ENCODE assay signal across 1 cellular context in the genomic region with DNA sequence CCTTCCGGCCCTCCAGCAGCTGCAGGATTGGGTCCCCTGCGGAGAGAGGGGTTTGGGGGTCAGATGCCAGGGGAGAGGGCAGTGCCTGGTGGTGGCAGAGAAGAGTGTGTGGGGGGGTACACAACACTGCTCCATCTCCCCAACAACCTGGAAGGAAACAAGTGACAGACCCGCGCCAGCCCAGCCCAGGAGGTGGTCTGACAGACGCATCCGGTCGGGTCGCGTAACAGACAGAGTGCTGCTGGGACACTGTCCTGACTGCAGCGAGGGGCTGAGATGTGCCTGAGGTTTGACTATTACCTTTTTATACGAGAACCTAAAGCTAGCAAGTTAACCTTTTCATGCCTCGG.
TF ChIP-seq lines count a peak whose summit lies in the region.

No MANE protein-coding gene starts in this region.

TF ChIP-seq in endothelial cell of umbilical vein, 7 proteins besides CTCF, POLR2A, EP300 and RAD21 (continued from another document):
- TF ChIP-seq EZH2 (IDR thresholded peaks at IDR 0.05; ENCODE audit: borderline replicate concordance, low read depth, low read length, severe bottlenecking) (no peak), POLR2AphosphoS5 (IDR thresholded peaks at IDR 0.05; ENCODE audit: insufficient read depth, low read depth, low read length) (no peak), GATA2 (IDR thresholded peaks at IDR 0.05; ENCODE audit: insufficient read depth, insufficient read length, low read depth, low read length) (no peak), MYC (IDR thresholded peaks at IDR 0.05; ENCODE audit: low read depth, low read length) (no peak)
